Comparison of ENCODE assay signal across 13 cellular contexts in genomic region chr13:77860621-77861020, GRCh38. TPM values are rescaled to one million over a fixed set of nuclear protein-coding genes. Genes with fewer than 3 reads are reported as not detected.
DNase-seq lines count a peak whose midpoint lies in the region; ATAC-seq, FAIRE-seq and TF ChIP-seq lines count a peak whose summit lies in the region.
"Had no signal": no experiment of that assay in that cellular context is flagged by ENCODE, and none has a peak within 500 bp of the region (broad histone marks: within the 10 kb centered on the region; RNA-seq: fewer than 3 reads in every experiment).

No MANE protein-coding gene starts in this region.

- no peak overlapping the region for H3K4me3 ChIP-seq in fibroblast of the aortic adventitia (ENCODE audit: low read depth, low read length)

- no peak for FAIRE-seq in GM12891 (lab: Jason Lieb, UNC)

- H3K4me1 Mint-ChIP-seq in nephron progenitor cell = peaks cover 7% of the 10 kb centered on the region

- no peak for TF ChIP-seq CTCF in fibroblast of the aortic adventitia (IDR thresholded peaks at IDR 0.05; ENCODE audit: insufficient read depth, low read length)
- no peak for TF ChIP-seq CTCF in nephron progenitor cell (IDR thresholded peaks at IDR 0.05)

- no peak overlapping the region for H3K27ac Mint-ChIP-seq in nephron progenitor cell

- H3K9me3 Mint-ChIP-seq in nephron progenitor cell = no peaks in the 10 kb centered on the region

- no peaks in the 10 kb centered on the region for H3K36me3 Mint-ChIP-seq in nephron progenitor cell (ENCODE audit: low read depth)

- H3K27me3 Mint-ChIP-seq in nephron progenitor cell (ENCODE audit: low read depth, poor library complexity) = no peaks in the 10 kb centered on the region

- no peak overlapping the region for H3K4me3 Mint-ChIP-seq in nephron progenitor cell

- ATAC-seq in HG02798 (IDR thresholded peaks at IDR 0.05; ENCODE audit: poor library complexity, unreplicated experiment) = no peak

- no peak for TF ChIP-seq POLR2A in GM12891 (IDR thresholded peaks at IDR 0.05; ENCODE audit: low read depth, low read length)

- DNase-seq in ELR (ENCODE audit: low read depth) (peak; percentile 75), OCI-M1 (lab: John Stamatoyannopoulos, UW) (peak; percentile 77), fibroblast of the aortic adventitia (ENCODE audit: low read depth) (peak; percentile 71), renal cortical epithelial cell (ENCODE audit: low read depth) (peak; percentile 86), nephron progenitor cell (no peak), NCI-H2081 (lab: John Stamatoyannopoulos, UW) (no peak), GM12891 (ENCODE audit: insufficient read length, low spot score) (no peak)
- DNase-seq: activated CD4-positive, alpha-beta T cell treated with anti-CD3 and anti-CD28 coated beads, Interleukin-2, amount 50 U/mL, for 1 hour; aorta; DMS153; SHP77; stimulated activated CD4-positive, alpha-beta T cell treated with anti-CD3 and anti-CD28 coated beads, Interleukin-4, amount 100 ng/mL, for 1 hour had no signal

TF ChIP-seq in GM12891, 5 proteins besides CTCF, POLR2A, EP300 and RAD21:
- TF ChIP-seq PAX5 (IDR thresholded peaks at IDR 0.05; ENCODE audit: insufficient read depth, low read length, severe bottlenecking) (no peak), SPI1 (IDR thresholded peaks at IDR 0.05; ENCODE audit: low read depth, low read length) (no peak), POLR2AphosphoS5 (IDR thresholded peaks at IDR 0.05; ENCODE audit: low read depth, low read length) (no peak), TAF1 (IDR thresholded peaks at IDR 0.05; ENCODE audit: low read depth, low read length) (no peak), POU2F2 (IDR thresholded peaks at IDR 0.05; ENCODE audit: low read depth, low read length) (no peak)

RNA-seq across cellular contexts. Expression of gene EDNRB, which starts 58.0 kb away (rescaled TPM):
- total RNA-seq in fibroblast of the aortic adventitia (ENCODE audit: low replicate concordance) (1.3 and 23.3 TPM in 2 replicates), renal cortical epithelial cell (0.25 and 0.35 TPM in 2 replicates)
- 0.05 TPM for polyA plus RNA-seq in GM12891 (2012; ENCODE audit: low read depth, missing spikeins)

Comparison
In these comparisons a context has a peak if more than half of its experiments do, and no peak if none do; other contexts are left out.
1. DNase-seq: peak in ELR (single experiment), OCI-M1 (single experiment), fibroblast of the aortic adventitia (single experiment) and renal cortical epithelial cell (single experiment); none in nephron progenitor cell (single experiment), NCI-H2081 (0 of 2) and GM12891 (single experiment).